Comparison of ENCODE assay signal across 19 cellular contexts in genomic region chr13:98890920-98891319, GRCh38.
DNase-seq lines count a peak whose midpoint lies in the region; ATAC-seq and TF ChIP-seq lines count a peak whose summit lies in the region.
"Had no signal": no experiment of that assay in that cellular context is flagged by ENCODE, and none has a peak within 500 bp of the region (broad histone marks: within the 10 kb centered on the region; RNA-seq: fewer than 3 reads in every experiment).

No MANE protein-coding gene starts in this region.

- TF ChIP-seq POLR2A in uterus (IDR thresholded peaks at IDR 0.05), result no peak

- no peak for DNase-seq in T-helper 2 cell treated with Interferon-gamma antibody and Interleukin-4, amounts not matched to agents 5 μg/mL and 100 μg/mL, for 36 hours (ENCODE audit: low spot score)
- DNase-seq in T-helper 2 cell (no peak), T-helper 17 cell (no peak), endothelial cell (ENCODE audit: low spot score) (peak; percentile 41), GM13976 (ENCODE audit: low spot score) (no peak), uterus (no peak)
- no peak for DNase-seq in naive thymus-derived CD8-positive, alpha-beta T cell
- DNase-seq in effector CD4-positive, alpha-beta T cell, result no peak
- DNase-seq: activated B cell treated with CpG ODN at 0.5 μM for 24 hours; CD4-positive, alpha-beta T cell; KBM-7; NCI-H146; NCI-H524 treated with DMSO at 0.1 percent for 48 hours; stimulated activated naive B cell treated with anti-CD40 and anti-IgM and Interleukin-4, amounts not matched to agents 10 μg/mL and 1 μg/mL and 100 μg/mL, for 72 hours; thyroid gland had no signal

- H3K4me3 Mint-ChIP-seq in T-helper 2 cell treated with Interferon-gamma antibody and Interleukin-4, amounts not matched to agents 5 μg/mL and 100 μg/mL, for 36 hours, result peak overlapping the region; percentile 12
- H3K4me3 Mint-ChIP-seq in T-helper 17 cell (no peak overlapping the region), endothelial cell (ENCODE audit: unreplicated experiment) (peak overlapping the region; percentile 68)
- no peak overlapping the region for H3K4me3 Mint-ChIP-seq in naive thymus-derived CD8-positive, alpha-beta T cell
- H3K4me3 Mint-ChIP-seq: activated B cell treated with CpG ODN at 0.5 μM for 24 hours; activated CD8-positive, alpha-beta T cell treated with anti-CD3 and anti-CD28 coated beads for 36 hours; brain; CD4-positive, alpha-beta T cell; stimulated activated naive B cell treated with anti-CD40 and anti-IgM and Interleukin-4, amounts not matched to agents 10 μg/mL and 1 μg/mL and 100 μg/mL, for 72 hours had no signal

- H3K4me1 Mint-ChIP-seq in T-helper 2 cell treated with Interferon-gamma antibody and Interleukin-4, amounts not matched to agents 5 μg/mL and 100 μg/mL, for 36 hours (ENCODE audit: low read depth), result peaks cover 13% of the 10 kb centered on the region
- H3K4me1 Mint-ChIP-seq in T-helper 17 cell (peaks cover 8% of the 10 kb centered on the region), endothelial cell (ENCODE audit: unreplicated experiment) (peaks cover 55% of the 10 kb centered on the region)
- H3K4me1 Mint-ChIP-seq in naive thymus-derived CD8-positive, alpha-beta T cell, result peaks cover 4 to 10% (median 7%) of the 10 kb centered on the region in 4 donors

- in situ Hi-C loops in GM13976 (cut with MboI; ENCODE audit: low sequenced_read_pairs, unreplicated experiment), result no loop called here

- no peak overlapping the region for H3K4me3 ChIP-seq in uterus
- H3K4me3 ChIP-seq: thyroid gland had no signal

- intact Hi-C loops in uterus (cut with DNase I; ENCODE audit: low total_unique reads), result no loop called here

- H3K27ac Mint-ChIP-seq in T-helper 2 cell treated with Interferon-gamma antibody and Interleukin-4, amounts not matched to agents 5 μg/mL and 100 μg/mL, for 36 hours, result no peak overlapping the region
- H3K27ac Mint-ChIP-seq in T-helper 17 cell (peak overlapping the region; percentile 67), endothelial cell (ENCODE audit: unreplicated experiment) (peak overlapping the region; percentile 95)
- peak overlapping the region in 6 of 10 donors; percentile 1 to 63 (median 28) for H3K27ac Mint-ChIP-seq in naive thymus-derived CD8-positive, alpha-beta T cell
- H3K27ac Mint-ChIP-seq: activated B cell treated with CpG ODN at 0.5 μM for 24 hours; CD4-positive, alpha-beta T cell; progenitor cell of endocrine pancreas; stimulated activated naive B cell treated with anti-CD40 and anti-IgM and Interleukin-4, amounts not matched to agents 10 μg/mL and 1 μg/mL and 100 μg/mL, for 72 hours had no signal

- H3K9me3 ChIP-seq in T-helper 17 cell (ENCODE audit: control insufficient read depth, low read length, poor library complexity, severe bottlenecking), result no peaks in the 10 kb centered on the region
- H3K9me3 ChIP-seq in uterus, result no peaks in the 10 kb centered on the region
- H3K9me3 ChIP-seq: thyroid gland had no signal

- ATAC-seq in T-helper 17 cell, result no peak
- ATAC-seq in naive thymus-derived CD8-positive, alpha-beta T cell, result no peak

- no peak for TF ChIP-seq CTCF in endothelial cell (IDR thresholded peaks at IDR 0.05; ENCODE audit: unreplicated experiment)
- no peak for TF ChIP-seq CTCF in GM13976 (IDR thresholded peaks at IDR 0.05; ENCODE audit: borderline replicate concordance, control extremely low read depth, extremely low read depth, insufficient read depth, missing control alignments)
- no peak for TF ChIP-seq CTCF in uterus (IDR thresholded peaks at IDR 0.05)

- peaks cover 26% of the 10 kb centered on the region for H3K36me3 Mint-ChIP-seq in T-helper 2 cell treated with Interferon-gamma antibody and Interleukin-4, amounts not matched to agents 5 μg/mL and 100 μg/mL, for 36 hours (ENCODE audit: low read depth)
- H3K36me3 Mint-ChIP-seq in T-helper 17 cell (ENCODE audit: low read depth) (peaks cover 8% of the 10 kb centered on the region), endothelial cell (ENCODE audit: low read depth, unreplicated experiment) (peaks cover 40% of the 10 kb centered on the region)
- H3K36me3 Mint-ChIP-seq in naive thymus-derived CD8-positive, alpha-beta T cell, result peaks cover 14 to 71% (median 33%) of the 10 kb centered on the region in 3 donors

- no peak overlapping the region for H3K27ac ChIP-seq in uterus
- H3K27ac ChIP-seq: 22Rv1, thyroid gland had no signal

- H3K27me3 ChIP-seq in uterus, result no peaks in the 10 kb centered on the region
- H3K27me3 ChIP-seq: thyroid gland had no signal

- no peaks in the 10 kb centered on the region for H3K4me1 ChIP-seq in uterus

- H3K9me3 Mint-ChIP-seq in T-helper 2 cell treated with Interferon-gamma antibody and Interleukin-4, amounts not matched to agents 5 μg/mL and 100 μg/mL, for 36 hours, result no peaks in the 10 kb centered on the region
- no peaks in the 10 kb centered on the region for H3K9me3 Mint-ChIP-seq in endothelial cell (ENCODE audit: unreplicated experiment)
- no peaks in the 10 kb centered on the region for H3K9me3 Mint-ChIP-seq in naive thymus-derived CD8-positive, alpha-beta T cell
- H3K9me3 Mint-ChIP-seq: activated B cell treated with CpG ODN at 0.5 μM for 24 hours; activated CD8-positive, alpha-beta T cell treated with anti-CD3 and anti-CD28 coated beads for 36 hours; brain; CD4-positive, alpha-beta T cell; stimulated activated naive B cell treated with anti-CD40 and anti-IgM and Interleukin-4, amounts not matched to agents 10 μg/mL and 1 μg/mL and 100 μg/mL, for 72 hours had no signal

- POLR2A ChIA-PET in naive thymus-derived CD8-positive, alpha-beta T cell (lab: Charles Lee), result no interaction called here

- no peaks in the 10 kb centered on the region for H3K36me3 ChIP-seq in uterus

- H3K27me3 Mint-ChIP-seq in T-helper 2 cell treated with Interferon-gamma antibody and Interleukin-4, amounts not matched to agents 5 μg/mL and 100 μg/mL, for 36 hours (ENCODE audit: low read depth), result no peaks in the 10 kb centered on the region
- no peaks in the 10 kb centered on the region for H3K27me3 Mint-ChIP-seq in T-helper 17 cell
- no peaks in the 10 kb centered on the region for H3K27me3 Mint-ChIP-seq in endothelial cell (ENCODE audit: unreplicated experiment)
- no peaks in the 10 kb centered on the region for H3K27me3 Mint-ChIP-seq in naive thymus-derived CD8-positive, alpha-beta T cell
- H3K27me3 Mint-ChIP-seq: activated B cell treated with CpG ODN at 0.5 μM for 24 hours; activated CD8-positive, alpha-beta T cell treated with anti-CD3 and anti-CD28 coated beads for 36 hours; CD4-positive, alpha-beta T cell; progenitor cell of endocrine pancreas; stimulated activated naive B cell treated with anti-CD40 and anti-IgM and Interleukin-4, amounts not matched to agents 10 μg/mL and 1 μg/mL and 100 μg/mL, for 72 hours had no signal

Comparison
In these comparisons a context has a peak if more than half of its experiments do, and no peak if none do; other contexts are left out.
1. H3K4me3 Mint-ChIP-seq: peak in T-helper 2 cell treated with Interferon-gamma antibody and Interleukin-4, amounts not matched to agents 5 μg/mL and 100 μg/mL, for 36 hours (single experiment) and endothelial cell (single experiment); none in T-helper 17 cell (single experiment) and naive thymus-derived CD8-positive, alpha-beta T cell (0 of 10).